Comparison of ENCODE assay signal across 9 cellular contexts in the genomic region with DNA sequence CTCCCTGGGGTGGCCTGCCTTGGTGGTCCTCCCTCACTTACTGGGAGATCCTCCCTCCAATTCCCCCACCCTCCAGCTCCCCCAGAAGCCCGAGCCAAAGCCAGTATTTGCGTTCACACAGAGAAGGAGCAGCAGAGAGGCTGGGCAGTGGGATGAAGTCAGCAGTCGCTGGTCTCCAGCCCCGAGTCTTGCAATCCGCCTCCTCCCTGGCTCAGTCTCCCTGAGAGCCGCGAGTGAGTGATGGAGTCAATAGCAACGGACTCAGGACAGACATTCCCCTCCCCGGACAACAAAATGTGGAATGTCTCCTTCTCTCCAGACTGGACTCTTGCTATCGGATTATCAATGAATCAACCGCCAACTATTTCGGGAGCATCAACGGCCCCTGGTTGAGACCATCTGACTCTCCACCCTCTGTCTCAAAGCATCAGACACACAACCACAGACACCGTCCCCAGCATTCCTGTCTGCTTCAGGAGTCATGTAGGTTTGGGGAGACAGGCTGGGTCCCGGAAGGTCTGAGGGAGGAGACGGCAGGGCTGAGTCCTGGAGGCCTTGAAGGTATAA.
DNase-seq lines count a peak whose midpoint lies in the region; ATAC-seq and TF ChIP-seq lines count a peak whose summit lies in the region.
"Had no signal": no experiment of that assay in that cellular context is flagged by ENCODE, and none has a peak within 500 bp of the region (broad histone marks: within the 10 kb centered on the region; RNA-seq: fewer than 3 reads in every experiment).

No MANE protein-coding gene starts in this region.

- H3K4me3 Mint-ChIP-seq in IgD-negative memory B cell = peak overlapping the region in 1 of 4 donors; percentile 38

- peaks cover 32% of the 10 kb centered on the region for H3K4me1 ChIP-seq in mesodermal cell (ENCODE audit: control insufficient read depth, insufficient read depth, low read length, poor library complexity, severe bottlenecking)
- H3K4me1 ChIP-seq in thoracic aorta (ENCODE audit: control insufficient read depth in 1 of 2, low read depth in 2 of 2) = no peaks in the 10 kb centered on the region

- H3K27me3 ChIP-seq in thoracic aorta (replicated peaks; ENCODE audit: insufficient read depth) = no peaks in the 10 kb centered on the region

- H3K4me3 ChIP-seq in coronary artery = peak overlapping the region; percentile 14
- H3K4me3 ChIP-seq in mesodermal cell (ENCODE audit: extremely low read depth, insufficient read depth, low read length, poor library complexity, severe bottlenecking) = no peak overlapping the region
- H3K4me3 ChIP-seq in thoracic aorta = no peak overlapping the region

- H3K9me3 ChIP-seq in mesodermal cell (ENCODE audit: control insufficient read depth, low read length) (no peaks in the 10 kb centered on the region), thoracic aorta (no peaks in the 10 kb centered on the region)

- DNase-seq in coronary artery (ENCODE audit: low spot score) (peak; percentile 90), thoracic aorta (ENCODE audit: low spot score) (no peak), NCI-H82 (lab: John Stamatoyannopoulos, UW) (no peak), COLO829 (ENCODE audit: low spot score) (no peak)
- DNase-seq: stimulated activated CD4-positive, alpha-beta T cell treated with anti-CD3 and anti-CD28 coated beads, Interleukin-4, amount 100 ng/mL, for 4 hours had no signal

- no peak for TF ChIP-seq CTCF in coronary artery (IDR thresholded peaks at IDR 0.05)
- no peak for TF ChIP-seq CTCF in thoracic aorta (IDR thresholded peaks at IDR 0.05)

- H3K27ac Mint-ChIP-seq in IgD-negative memory B cell = peak overlapping the region; percentile 43 to 99 (median 96)

- H3K36me3 ChIP-seq in mesodermal cell (ENCODE audit: control insufficient read depth, insufficient read depth, low read length) (peaks cover 33% of the 10 kb centered on the region), thoracic aorta (no peaks in the 10 kb centered on the region)

- no peaks in the 10 kb centered on the region for H3K9me3 Mint-ChIP-seq in IgD-negative memory B cell

- H3K27me3 Mint-ChIP-seq in IgD-negative memory B cell = no peaks in the 10 kb centered on the region

- peaks cover 21 to 22% (median 21%) of the 10 kb centered on the region in 3 donors for H3K4me1 Mint-ChIP-seq in IgD-negative memory B cell

- WGBS in mesodermal cell (ENCODE audit: insufficient coverage in 2 of 2), 2 experiments = 74 to 85% methylated on average over 14 of the region's 16 CpGs

- H3K27ac ChIP-seq in coronary artery (peak overlapping the region; percentile 64 to 79), mesodermal cell (ENCODE audit: low read depth, low read length, severe bottlenecking) (peak overlapping the region; percentile 93), thoracic aorta (no peak overlapping the region)

- peak; percentile 19 for ATAC-seq in thoracic aorta (ENCODE audit: insufficient number of reproducible peaks, low FRiP score, low read depth)
- ATAC-seq in HG02588 (IDR thresholded peaks at IDR 0.05; ENCODE audit: unreplicated experiment) = no peak
- ATAC-seq in HG03135 (IDR thresholded peaks at IDR 0.05; ENCODE audit: unreplicated experiment) = no peak

- peaks cover 2% of the 10 kb centered on the region for H3K36me3 Mint-ChIP-seq in IgD-negative memory B cell

Comparison
In these comparisons a context has a peak if more than half of its experiments do, and no peak if none do; other contexts are left out.
1. H3K27ac ChIP-seq: peak in coronary artery (2 of 2) and mesodermal cell (single experiment); none in thoracic aorta (0 of 2).